Comparison of ENCODE assay signal across 26 cellular contexts in genomic region chr9:76593011-76593347, GRCh38.
DNase-seq lines count a peak whose midpoint lies in the region; TF ChIP-seq lines count a peak whose summit lies in the region.
"Had no signal": no experiment of that assay in that cellular context is flagged by ENCODE, and none has a peak within 500 bp of the region (broad histone marks: within the 10 kb centered on the region; RNA-seq: fewer than 3 reads in every experiment).

No MANE protein-coding gene starts in this region.

- H3K9me3 Mint-ChIP-seq in endodermal cell = no peaks in the 10 kb centered on the region
- H3K9me3 Mint-ChIP-seq: activated CD4-positive, alpha-beta memory T cell treated with anti-CD3 and anti-CD28 coated beads for 36 hours; naive thymus-derived CD8-positive, alpha-beta T cell had no signal

- TF ChIP-seq CTCF in OCI-LY1 (IDR thresholded peaks at IDR 0.05; ENCODE audit: low read length) (no peak), endodermal cell (conservative IDR thresholded peaks at IDR 0.05) (no peak), parathyroid adenoma (IDR thresholded peaks at IDR 0.05) (no peak)

- H3K4me3 Mint-ChIP-seq in endodermal cell = no peak overlapping the region
- H3K4me3 Mint-ChIP-seq: activated CD4-positive, alpha-beta memory T cell treated with anti-CD3 and anti-CD28 coated beads for 36 hours; B cell; naive thymus-derived CD8-positive, alpha-beta T cell; T-helper 17 cell had no signal

- H3K4me1 ChIP-seq in OCI-LY1 (ENCODE audit: insufficient read depth, low read length, severe bottlenecking) (peaks cover 46% of the 10 kb centered on the region), endodermal cell (ENCODE audit: control insufficient read depth, insufficient read depth, low read length) (peaks cover 21% of the 10 kb centered on the region), parathyroid adenoma (no peaks in the 10 kb centered on the region)

- H3K27me3 Mint-ChIP-seq in endodermal cell (ENCODE audit: insufficient read depth) = peaks cover 3% of the 10 kb centered on the region
- H3K27me3 Mint-ChIP-seq: B cell had no signal

- peak overlapping the region; percentile 19 for H3K27ac Mint-ChIP-seq in endodermal cell
- H3K27ac Mint-ChIP-seq: activated CD4-positive, alpha-beta memory T cell treated with anti-CD3 and anti-CD28 coated beads for 36 hours; B cell; naive thymus-derived CD8-positive, alpha-beta T cell; T-helper 17 cell had no signal

- peaks cover 36% of the 10 kb centered on the region for H3K4me1 Mint-ChIP-seq in endodermal cell

- H3K27ac ChIP-seq in OCI-LY1 (ENCODE audit: low read depth, low read length, poor library complexity, severe bottlenecking) (peak overlapping the region; percentile 71), endodermal cell (ENCODE audit: low read depth, low read length) (peak overlapping the region; percentile 16), parathyroid adenoma (peak overlapping the region; percentile 62)
- H3K27ac ChIP-seq: 22Rv1, WERI-Rb-1 had no signal

- 7 to 11% methylated on average over 2 of the region's 2 CpGs for WGBS in endodermal cell (ENCODE audit: insufficient coverage in 1 of 2, insufficient read length in 1 of 2), 2 experiments

- DNase-seq in NCI-H82 (lab: John Stamatoyannopoulos, UW) = peak; percentile 15
- no peak for DNase-seq in NCI-H82 treated with DMSO at 0.1 percent for 48 hours (lab: John Stamatoyannopoulos, UW; ENCODE audit: unreplicated experiment)
- DNase-seq in endodermal cell = no peak
- no peak for DNase-seq in NCI-H2171 (lab: John Stamatoyannopoulos, UW)
- DNase-seq in NCI-H2196 treated with DMSO at 0.1 percent for 48 hours (lab: John Stamatoyannopoulos, UW; ENCODE audit: unreplicated experiment) = no peak
- DNase-seq in stimulated activated CD4-positive, alpha-beta T cell treated with anti-CD3 and anti-CD28 coated beads, Interleukin-4, amount 100 ng/mL, for 24 hours = no peak
- DNase-seq: activated CD4-positive, alpha-beta memory T cell treated with anti-CD3 and anti-CD28 coated beads for 36 hours; activated naive CD4-positive, alpha-beta T cell treated with Interleukin-2 at 50 U/mL for 16 hours; activated T-cell treated with anti-CD3 and anti-CD28 coated beads for 4 hours; caudate nucleus; COR-L47; DND-41; effector CD4-positive, alpha-beta T cell; HCEC 1CT; left colon; naive thymus-derived CD8-positive, alpha-beta T cell; NCI-H1436; NCI-H526; SHP77; stimulated activated CD4-positive, alpha-beta T cell treated with anti-CD3 and anti-CD28 coated beads, Interleukin-4, amount 100 ng/mL, for 1 hour; T-helper 17 cell; WERI-Rb-1 had no signal

- H3K4me3 ChIP-seq in OCI-LY1 (ENCODE audit: low read depth, low read length, poor library complexity, severe bottlenecking) (peak overlapping the region; percentile 24), endodermal cell (ENCODE audit: low read length) (peak overlapping the region; percentile 5), parathyroid adenoma (ENCODE audit: low read depth, low read length) (no peak overlapping the region)

- H3K9ac ChIP-seq in OCI-LY1 (ENCODE audit: low read length) (peak overlapping the region; percentile 32), endodermal cell (ENCODE audit: extremely low read depth, low read length, poor library complexity, severe bottlenecking) (no peak overlapping the region), parathyroid adenoma (no peak overlapping the region)

- no peaks in the 10 kb centered on the region for H3F3A ChIP-seq in OCI-LY1 (ENCODE audit: insufficient read depth, low read length)

- H3K36me3 Mint-ChIP-seq in endodermal cell (ENCODE audit: low read depth) = no peaks in the 10 kb centered on the region
- H3K36me3 Mint-ChIP-seq: activated CD4-positive, alpha-beta memory T cell treated with anti-CD3 and anti-CD28 coated beads for 36 hours; naive thymus-derived CD8-positive, alpha-beta T cell had no signal

- no peaks in the 10 kb centered on the region for H4K20me1 ChIP-seq in OCI-LY1 (ENCODE audit: insufficient read depth, low read length)

- no peaks in the 10 kb centered on the region for H3K36me3 ChIP-seq in OCI-LY1 (ENCODE audit: insufficient read depth, low read length)
- H3K36me3 ChIP-seq in endodermal cell (ENCODE audit: control insufficient read depth, insufficient read depth, low read length) = no peaks in the 10 kb centered on the region
- H3K36me3 ChIP-seq in parathyroid adenoma (ENCODE audit: control insufficient read depth, insufficient read depth, low read length) = no peaks in the 10 kb centered on the region
- H3K36me3 ChIP-seq: WERI-Rb-1 had no signal

- peak overlapping the region; percentile 40 for H3K4me2 ChIP-seq in OCI-LY1 (ENCODE audit: low read length)
- H3K4me2 ChIP-seq in parathyroid adenoma (ENCODE audit: low read length) = peak overlapping the region; percentile 52

- H3K27me3 ChIP-seq in OCI-LY1 (ENCODE audit: insufficient read depth, low read length) = no peaks in the 10 kb centered on the region
- H3K27me3 ChIP-seq in endodermal cell (ENCODE audit: control insufficient read depth, insufficient read depth, low read length, poor library complexity, severe bottlenecking) = no peaks in the 10 kb centered on the region
- H3K27me3 ChIP-seq in parathyroid adenoma (ENCODE audit: control insufficient read depth, insufficient read depth, low read length) = no peaks in the 10 kb centered on the region

- H3K9me3 ChIP-seq in OCI-LY1 (ENCODE audit: low read length) = no peaks in the 10 kb centered on the region
- H3K9me3 ChIP-seq in endodermal cell (ENCODE audit: control insufficient read depth, low read length) = no peaks in the 10 kb centered on the region
- H3K9me3 ChIP-seq in parathyroid adenoma (ENCODE audit: control insufficient read depth, low read length) = no peaks in the 10 kb centered on the region

- H3K9me2 ChIP-seq in OCI-LY1 (ENCODE audit: low read depth, low read length) = no peaks in the 10 kb centered on the region

- H3K79me2 ChIP-seq in OCI-LY1 (ENCODE audit: insufficient read depth, low read length) (no peaks in the 10 kb centered on the region), parathyroid adenoma (no peaks in the 10 kb centered on the region)

- peak overlapping the region; percentile 32; the same call in 1 of the 2 replicates for H2AFZ ChIP-seq in OCI-LY1 (ENCODE audit: low read length)
- peak overlapping the region; percentile 0 for H2AFZ ChIP-seq in parathyroid adenoma

Comparison
In these comparisons a context has a peak if more than half of its experiments do, and no peak if none do; other contexts are left out.
1. H3K27ac ChIP-seq: peak in every context shown above with its lines; median percentile 71 in OCI-LY1; 62 in parathyroid adenoma; 16 in endodermal cell.